In genomic region chr2:177465400-177466138, GRCh38 we compare ENCODE assay signal across 20 cellular contexts.
"Had no signal": no experiment of that assay in that cellular context is flagged by ENCODE, and none has a peak within 500 bp of the region (broad histone marks: within the 10 kb centered on the region; RNA-seq: fewer than 3 reads in every experiment).

No MANE protein-coding gene starts in this region.

- H3K27me3 Mint-ChIP-seq: naive thymus-derived CD8-positive, alpha-beta T cell; progenitor cell of endocrine pancreas; type B pancreatic cell had no signal

- H3K9me3 ChIP-seq: pancreas, uterus had no signal

- H3K4me1 Mint-ChIP-seq: endodermal cell; naive thymus-derived CD8-positive, alpha-beta T cell; neural crest cell had no signal

- FAIRE-seq: frontal cortex, islet of Langerhans, pancreas had no signal

- DNase-seq: effector CD4-positive, alpha-beta T cell; endodermal cell; heart left ventricle; hippocampal formation; kidney glomerular epithelial cell; naive thymus-derived CD8-positive, alpha-beta T cell; occipital lobe; right cardiac atrium; stimulated activated CD4-positive, alpha-beta T cell treated with anti-CD3 and anti-CD28 coated beads, Interleukin-2, amount 100 ng/mL, for 48 hours; stimulated activated naive CD4-positive, alpha-beta T cell treated with Interleukin-2 at 50 U/mL for 16 hours; uterus had no signal

- ATAC-seq: esophagus mucosa; heart left ventricle; naive thymus-derived CD8-positive, alpha-beta T cell; pancreas; right cardiac atrium had no signal

- H3K36me3 ChIP-seq: uterus had no signal

- H3K27ac ChIP-seq: coronary artery, heart left ventricle, pancreas, uterus had no signal

- H3K27ac Mint-ChIP-seq: endodermal cell; naive thymus-derived CD8-positive, alpha-beta T cell; progenitor cell of endocrine pancreas; type B pancreatic cell had no signal

- H3K4me2 ChIP-seq: smooth muscle cell had no signal

- H3K4me3 Mint-ChIP-seq: endodermal cell; naive thymus-derived CD8-positive, alpha-beta T cell; neural crest cell; type B pancreatic cell had no signal

- H3K4me1 ChIP-seq: pancreas had no signal

- H3K27me3 ChIP-seq: heart left ventricle, pancreas, uterus had no signal

- H3K4me3 ChIP-seq: coronary artery, heart left ventricle, pancreas, smooth muscle cell, uterus had no signal
